ENCODE assay signal across 10 cellular contexts in genomic region chrX:78708171-78708570, GRCh38. TPM values are rescaled to one million over a fixed set of nuclear protein-coding genes. Genes with fewer than 3 reads are reported as not detected.
A peak's percentile ranks its signal among the peaks of the same experiment; 100 is the strongest.
DNase-seq lines count a peak whose midpoint lies in the region; ATAC-seq, FAIRE-seq and TF ChIP-seq lines count a peak whose summit lies in the region.
"Had no signal": no experiment of that assay in that cellular context is flagged by ENCODE, and none has a peak within 500 bp of the region (broad histone marks: within the 10 kb centered on the region; RNA-seq: fewer than 3 reads in every experiment).

No MANE protein-coding gene starts in this region.

- no peak overlapping the region for H2AFZ ChIP-seq in OCI-LY1 (ENCODE audit: low read length)
- H2AFZ ChIP-seq in fibroblast of lung (ENCODE audit: low read length), result no peak overlapping the region

- H3K27me3 ChIP-seq in right atrium auricular region (no peaks in the 10 kb centered on the region), OCI-LY1 (ENCODE audit: insufficient read depth, low read length) (no peaks in the 10 kb centered on the region), fibroblast of lung (ENCODE audit: control insufficient read depth, insufficient read depth, low read length) (no peaks in the 10 kb centered on the region)

- DNase-seq in left ventricle myocardium superior, result no peak
- DNase-seq in right atrium auricular region (ENCODE audit: low spot score), result no peak
- DNase-seq in fibroblast of lung (ENCODE audit: low read depth in 2 of 2), result peak; percentile 38 to 57
- peak; percentile 14 for DNase-seq in urothelium cell line (ENCODE audit: low spot score)
- DNase-seq: cortex of kidney, NCI-H2227 treated with DMSO at 0.1 percent for 48 hours had no signal

- H3K9me3 ChIP-seq in right atrium auricular region (no peaks in the 10 kb centered on the region), OCI-LY1 (ENCODE audit: low read length) (no peaks in the 10 kb centered on the region), fibroblast of lung (ENCODE audit: control insufficient read depth, insufficient read depth, low read depth, low read length) (no peaks in the 10 kb centered on the region)

- H3K4me3 ChIP-seq in right atrium auricular region (no peak overlapping the region), OCI-LY1 (ENCODE audit: low read depth, low read length, poor library complexity, severe bottlenecking) (no peak overlapping the region), fibroblast of lung (replicated peaks in 1 of 4; ENCODE audit: control extremely low read depth in 1 of 4, insufficient read depth in 1 of 4, low read depth in 3 of 4, low read length in 4 of 4) (no peak overlapping the region)

- H3K4me1 ChIP-seq in right atrium auricular region (no peaks in the 10 kb centered on the region), OCI-LY1 (ENCODE audit: insufficient read depth, low read length, severe bottlenecking) (peaks cover 17% of the 10 kb centered on the region), fibroblast of lung (ENCODE audit: control insufficient read depth, extremely low read depth, insufficient read depth, low read length) (no peaks in the 10 kb centered on the region)

- peak in 1 of 2 donors; percentile 44 for TF ChIP-seq CTCF in right atrium auricular region (IDR thresholded peaks at IDR 0.05)
- TF ChIP-seq CTCF in OCI-LY1 (IDR thresholded peaks at IDR 0.05; ENCODE audit: low read length), result peak; percentile 41; the same call in 1 of the 2 replicates
- peak; percentile 53 to 54 for TF ChIP-seq CTCF in fibroblast of lung (conservative IDR thresholded peaks at IDR 0.05 in 1 of 2, IDR thresholded peaks at IDR 0.05 in 1 of 2; ENCODE audit: low read depth in 1 of 2, low read length in 2 of 2)

- peak; percentile 33 for ATAC-seq in left ventricle myocardium superior
- no peak for ATAC-seq in GM21529 (IDR thresholded peaks at IDR 0.05; ENCODE audit: unreplicated experiment)
- ATAC-seq in HG03469 (IDR thresholded peaks at IDR 0.05; ENCODE audit: unreplicated experiment), result no peak
- no peak for ATAC-seq in HG02678 (IDR thresholded peaks at IDR 0.05; ENCODE audit: unreplicated experiment)

- H4K20me1 ChIP-seq in OCI-LY1 (ENCODE audit: insufficient read depth, low read length) (no peaks in the 10 kb centered on the region), fibroblast of lung (ENCODE audit: control insufficient read depth, extremely low read depth, insufficient read depth, low read length) (no peaks in the 10 kb centered on the region)

- no peak overlapping the region for H3K4me2 ChIP-seq in OCI-LY1 (ENCODE audit: low read length)
- no peak overlapping the region for H3K4me2 ChIP-seq in fibroblast of lung (ENCODE audit: extremely low read depth, insufficient read depth, low read length)

- no peaks in the 10 kb centered on the region for H3F3A ChIP-seq in OCI-LY1 (ENCODE audit: insufficient read depth, low read length)

- no peaks in the 10 kb centered on the region for H3K36me3 ChIP-seq in right atrium auricular region
- no peaks in the 10 kb centered on the region for H3K36me3 ChIP-seq in OCI-LY1 (ENCODE audit: insufficient read depth, low read length)
- no peaks in the 10 kb centered on the region for H3K36me3 ChIP-seq in fibroblast of lung (ENCODE audit: control insufficient read depth, insufficient read depth, low read length)

- H3K79me2 ChIP-seq in OCI-LY1 (ENCODE audit: insufficient read depth, low read length) (no peaks in the 10 kb centered on the region), fibroblast of lung (ENCODE audit: control insufficient read depth, insufficient read depth, low read length) (no peaks in the 10 kb centered on the region)

- intact Hi-C loops in left ventricle myocardium superior (cut with micrococcal nuclease), result no loop called here

- H3K9ac ChIP-seq in OCI-LY1 (ENCODE audit: low read length) (no peak overlapping the region), fibroblast of lung (ENCODE audit: insufficient read depth, low read length) (no peak overlapping the region)

- no peak for FAIRE-seq in urothelium cell line (lab: Jason Lieb, UNC)

- H3K9me2 ChIP-seq in OCI-LY1 (ENCODE audit: low read depth, low read length), result no peaks in the 10 kb centered on the region

- H3K27ac ChIP-seq in right atrium auricular region (no peak overlapping the region), OCI-LY1 (ENCODE audit: low read depth, low read length, poor library complexity, severe bottlenecking) (no peak overlapping the region), fibroblast of lung (ENCODE audit: insufficient read depth, low read length) (no peak overlapping the region)

RNA-seq across cellular contexts. Expression of gene LPAR4, which starts 39.3 kb away (rescaled TPM):
- total RNA-seq in left ventricle myocardium superior (0.15 TPM), right atrium auricular region (under 1 TPM; 0.15 to 0.39 TPM), fibroblast of lung (0.50 and 0.51 TPM in 2 replicates)
- polyA plus RNA-seq in fibroblast of lung, result 0.19 and 0.28 TPM in 2 replicates
- 0.24 and 0.27 TPM in 2 replicates for polyA plus RNA-seq in fibroblast of lung (2012)
- not detected in 2 replicates for polyA minus RNA-seq in fibroblast of lung (ENCODE audit: low replicate concordance)

RNA-seq across cellular contexts. Expression of gene RTL3, which starts 49.0 kb away (rescaled TPM):
- total RNA-seq in left ventricle myocardium superior (0.15 TPM), right atrium auricular region (under 1 TPM; 0.30 to 0.55 TPM), fibroblast of lung (not detected in 2 replicates)
- polyA plus RNA-seq in fibroblast of lung, result 0.38 and 0.40 TPM in 2 replicates
- polyA plus RNA-seq in fibroblast of lung (2012), result 0.30 TPM in 2 replicates
- 0.51 and 0.85 TPM in 2 replicates for polyA minus RNA-seq in fibroblast of lung (ENCODE audit: low replicate concordance)

Comparison
In these comparisons a context has a peak if more than half of its experiments do, and no peak if none do; other contexts are left out.
1. DNase-seq: peak in fibroblast of lung (2 of 2) and urothelium cell line (single experiment); none in left ventricle myocardium superior (single experiment) and right atrium auricular region (single experiment).